In the genomic region with DNA sequence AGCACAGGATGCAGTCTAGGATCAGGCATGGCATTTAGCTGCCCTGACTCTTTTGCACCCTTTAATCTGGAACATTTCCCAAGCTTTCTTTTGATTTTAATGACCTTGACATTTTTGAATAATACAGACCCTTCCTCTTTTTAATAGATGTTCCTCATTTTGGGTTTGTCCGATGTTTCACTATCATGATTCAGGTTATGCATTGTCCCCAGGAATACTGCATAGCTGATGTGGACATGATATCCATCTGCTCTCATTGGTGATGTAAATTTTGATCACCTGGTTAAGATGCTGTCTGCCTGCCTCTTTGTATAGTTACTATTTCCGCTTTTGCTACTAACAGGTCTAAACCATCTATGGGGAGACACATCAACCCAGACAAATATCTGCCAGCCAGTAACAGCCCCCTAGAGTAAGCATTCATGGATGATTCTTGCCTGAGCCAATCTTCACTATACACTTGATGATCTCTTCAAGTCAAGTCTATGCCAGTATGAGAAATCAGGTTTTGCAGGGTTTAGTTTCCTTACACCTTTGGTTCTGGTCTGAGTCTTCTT, we compare ENCODE assay signal across 8 cellular contexts. TPM values are rescaled to one million over a fixed set of nuclear protein-coding genes. Genes with fewer than 3 reads are reported as not detected.
DNase-seq lines count a peak whose midpoint lies in the region; ATAC-seq and TF ChIP-seq lines count a peak whose summit lies in the region.

No MANE protein-coding gene starts in this region.

- WGBS in sigmoid colon, 2 donors = 41 to 50% methylated on average over 2 of the region's 2 CpGs

- H3K36me3 ChIP-seq in KMS-11 (ENCODE audit: insufficient read depth) (no peaks in the 10 kb centered on the region), sigmoid colon (no peaks in the 10 kb centered on the region)

- TF ChIP-seq CTCF in KMS-11 (conservative IDR thresholded peaks at IDR 0.05; ENCODE audit: low read depth, low read length) (no peak), sigmoid colon (IDR thresholded peaks at IDR 0.05) (no peak)

- H3K4me3 ChIP-seq in KMS-11 (IDR thresholded peaks at IDR 0.05; ENCODE audit: insufficient read depth, low read depth, low read length) (no peak overlapping the region), sigmoid colon (no peak overlapping the region)

- H3K4me1 ChIP-seq in KMS-11 (ENCODE audit: low read depth, poor library complexity, severe bottlenecking) (peaks cover 16% of the 10 kb centered on the region), sigmoid colon (peaks cover 0 to 36% (median 24%) of the 10 kb centered on the region in 4 donors)

- peaks cover 31% of the 10 kb centered on the region for H3K79me2 ChIP-seq in KMS-11 (ENCODE audit: insufficient read depth, low read depth)

- TF ChIP-seq POLR2A in sigmoid colon (IDR thresholded peaks at IDR 0.05) = no peak

- H3K27me3 ChIP-seq in KMS-11 (ENCODE audit: insufficient read depth, low read depth) = no peaks in the 10 kb centered on the region
- H3K27me3 ChIP-seq in sigmoid colon = no peaks in the 10 kb centered on the region

- H3K9ac ChIP-seq in KMS-11 = no peak overlapping the region

- peak overlapping the region; percentile 95 for H2AFZ ChIP-seq in KMS-11 (ENCODE audit: low read depth)

- H3K27ac ChIP-seq in KMS-11 = no peak overlapping the region
- peak overlapping the region; percentile 90 to 95 (median 92) for H3K27ac ChIP-seq in sigmoid colon

- peak overlapping the region; percentile 99 for H3K4me2 ChIP-seq in KMS-11

- H4K20me1 ChIP-seq in KMS-11 (ENCODE audit: insufficient read depth) = no peaks in the 10 kb centered on the region

- peak; percentile 30 for DNase-seq in dermis blood vessel endothelial cell
- DNase-seq in sigmoid colon = no peak
- DNase-seq in NK-92 (lab: John Stamatoyannopoulos, UW; ENCODE audit: unreplicated experiment) = no peak
- DNase-seq in Ammon's horn (ENCODE audit: low spot score) = no peak
- no peak for DNase-seq in NCI-H82 treated with DMSO at 0.1 percent for 48 hours (lab: John Stamatoyannopoulos, UW; ENCODE audit: unreplicated experiment)

- no peak for TF ChIP-seq EP300 in sigmoid colon (IDR thresholded peaks at IDR 0.05)

- intact Hi-C loops in sigmoid colon (cut with DNase I) = loop anchor here (5.0 kb wide), 2 partner anchors 70 to 120 kb away; no protein-coding TSS in a partner anchor

- no peaks in the 10 kb centered on the region for H3K9me3 ChIP-seq in sigmoid colon

- ATAC-seq in GM18502 (IDR thresholded peaks at IDR 0.05; ENCODE audit: poor library complexity, unreplicated experiment) (peak; percentile 42), GM21576 (IDR thresholded peaks at IDR 0.05; ENCODE audit: unreplicated experiment) (peak; percentile 30)

RNA-seq across cellular contexts. Expression of gene ULK4, which starts 50.6 kb away (rescaled TPM):
- total RNA-seq in dermis blood vessel endothelial cell (6.3 and 25.2 TPM in 2 replicates), sigmoid colon (10 to 100 TPM in 3 of 4 donors, 1 to 10 TPM in 1; 8.9 to 18.6 (median 16.6) TPM)
- polyA plus RNA-seq in sigmoid colon = 1 to 10 TPM; 2.1 to 3.9 (median 2.4) TPM
